ENCODE assay signal across 21 cellular contexts in genomic region chr1:35683012-35683411, GRCh38.
"Had no signal": no experiment of that assay in that cellular context is flagged by ENCODE, and none has a peak within 500 bp of the region (broad histone marks: within the 10 kb centered on the region; RNA-seq: fewer than 3 reads in every experiment).

No MANE protein-coding gene starts in this region.

- H3K36me3 Mint-ChIP-seq: activated naive CD8-positive, alpha-beta T cell treated with anti-CD3 and anti-CD28 coated beads for 36 hours; naive thymus-derived CD8-positive, alpha-beta T cell had no signal

- H3K4me3 Mint-ChIP-seq: activated CD4-positive, alpha-beta T cell treated with anti-CD3 and anti-CD28 coated beads, Interleukin-2, amount 10 ng/mL, durations not matched to agents 24 days and 14 days; activated CD8-positive, alpha-beta T cell treated with anti-CD3 and anti-CD28 coated beads for 36 hours; activated naive CD8-positive, alpha-beta T cell treated with anti-CD3 and anti-CD28 coated beads for 36 hours; activated T-helper 17 cell treated with anti-CD3 and anti-CD28 coated beads, Interleukin-2, amount 50 U/mL, for 72 hours; naive thymus-derived CD8-positive, alpha-beta T cell; stimulated activated naive CD8-positive, alpha-beta T cell treated with anti-CD3 and anti-CD28 coated beads, Interleukin-15, Interleukin-2, amounts not matched to agents 100 ng/mL and 50 ng/mL, for 24 hours had no signal

- H3K27ac Mint-ChIP-seq: activated CD4-positive, alpha-beta T cell treated with anti-CD3 and anti-CD28 coated beads, Interleukin-2, amount 10 ng/mL, durations not matched to agents 24 days and 14 days; activated CD8-positive, alpha-beta T cell treated with anti-CD3 and anti-CD28 coated beads for 36 hours; activated naive CD8-positive, alpha-beta T cell treated with anti-CD3 and anti-CD28 coated beads for 36 hours; activated T-helper 17 cell treated with anti-CD3 and anti-CD28 coated beads, Interleukin-2, amount 50 U/mL, for 72 hours; stimulated activated naive CD8-positive, alpha-beta T cell treated with anti-CD3 and anti-CD28 coated beads, Interleukin-15, Interleukin-2, amounts not matched to agents 100 ng/mL and 50 ng/mL, for 24 hours had no signal

- ATAC-seq: activated CD8-positive, alpha-beta T cell treated with anti-CD3 and anti-CD28 coated beads for 36 hours; activated T-helper 17 cell treated with anti-CD3 and anti-CD28 coated beads, Interleukin-2, amount 50 U/mL, for 72 hours; body of pancreas; foreskin keratinocyte; lower lobe of right lung; naive thymus-derived CD8-positive, alpha-beta T cell; psoas muscle; right cardiac atrium had no signal

- H3K9me3 Mint-ChIP-seq: activated CD4-positive, alpha-beta T cell treated with anti-CD3 and anti-CD28 coated beads, Interleukin-2, amount 10 ng/mL, durations not matched to agents 24 days and 14 days; activated CD8-positive, alpha-beta T cell treated with anti-CD3 and anti-CD28 coated beads for 36 hours; activated naive CD8-positive, alpha-beta T cell treated with anti-CD3 and anti-CD28 coated beads for 36 hours; activated T-helper 17 cell treated with anti-CD3 and anti-CD28 coated beads, Interleukin-2, amount 50 U/mL, for 72 hours; naive thymus-derived CD8-positive, alpha-beta T cell; stimulated activated naive CD8-positive, alpha-beta T cell treated with anti-CD3 and anti-CD28 coated beads, Interleukin-15, Interleukin-2, amounts not matched to agents 100 ng/mL and 50 ng/mL, for 24 hours had no signal

- DNase-seq: activated CD4-positive, alpha-beta T cell treated with anti-CD3 and anti-CD28 coated beads, Interleukin-2, amount 10 ng/mL, durations not matched to agents 24 days and 14 days; activated CD8-positive, alpha-beta T cell treated with anti-CD3 and anti-CD28 coated beads for 36 hours; activated naive CD4-positive, alpha-beta T cell; activated naive CD8-positive, alpha-beta T cell treated with anti-CD3 and anti-CD28 coated beads for 36 hours; activated T-cell treated with anti-CD3 and anti-CD28 coated beads, Interleukin-2, amount 50 U/mL, for 1 hour; amygdala; body of pancreas; dorsolateral prefrontal cortex; foreskin keratinocyte; glutamatergic neuron; hippocampal formation; lower lobe of right lung; naive thymus-derived CD8-positive, alpha-beta T cell; ovary; psoas muscle; right cardiac atrium; stimulated activated CD4-positive, alpha-beta T cell treated with anti-CD3 and anti-CD28 coated beads, Interleukin-2, amount 100 ng/mL, for 24 hours; transverse colon; uterus had no signal

- H3K4me1 Mint-ChIP-seq: activated CD4-positive, alpha-beta T cell treated with anti-CD3 and anti-CD28 coated beads, Interleukin-2, amount 10 ng/mL, durations not matched to agents 24 days and 14 days; activated naive CD8-positive, alpha-beta T cell treated with anti-CD3 and anti-CD28 coated beads for 36 hours; naive thymus-derived CD8-positive, alpha-beta T cell had no signal
